ENCODE assay signal across 1 cellular context in genomic region chr9:16825971-16826370, GRCh38.
TF ChIP-seq lines count a peak whose summit lies in the region.

No MANE protein-coding gene starts in this region.

TF ChIP-seq in GM23338, 12 proteins besides CTCF, POLR2A, EP300 and RAD21 (continued from another document):
- TF ChIP-seq, protein P1, sequence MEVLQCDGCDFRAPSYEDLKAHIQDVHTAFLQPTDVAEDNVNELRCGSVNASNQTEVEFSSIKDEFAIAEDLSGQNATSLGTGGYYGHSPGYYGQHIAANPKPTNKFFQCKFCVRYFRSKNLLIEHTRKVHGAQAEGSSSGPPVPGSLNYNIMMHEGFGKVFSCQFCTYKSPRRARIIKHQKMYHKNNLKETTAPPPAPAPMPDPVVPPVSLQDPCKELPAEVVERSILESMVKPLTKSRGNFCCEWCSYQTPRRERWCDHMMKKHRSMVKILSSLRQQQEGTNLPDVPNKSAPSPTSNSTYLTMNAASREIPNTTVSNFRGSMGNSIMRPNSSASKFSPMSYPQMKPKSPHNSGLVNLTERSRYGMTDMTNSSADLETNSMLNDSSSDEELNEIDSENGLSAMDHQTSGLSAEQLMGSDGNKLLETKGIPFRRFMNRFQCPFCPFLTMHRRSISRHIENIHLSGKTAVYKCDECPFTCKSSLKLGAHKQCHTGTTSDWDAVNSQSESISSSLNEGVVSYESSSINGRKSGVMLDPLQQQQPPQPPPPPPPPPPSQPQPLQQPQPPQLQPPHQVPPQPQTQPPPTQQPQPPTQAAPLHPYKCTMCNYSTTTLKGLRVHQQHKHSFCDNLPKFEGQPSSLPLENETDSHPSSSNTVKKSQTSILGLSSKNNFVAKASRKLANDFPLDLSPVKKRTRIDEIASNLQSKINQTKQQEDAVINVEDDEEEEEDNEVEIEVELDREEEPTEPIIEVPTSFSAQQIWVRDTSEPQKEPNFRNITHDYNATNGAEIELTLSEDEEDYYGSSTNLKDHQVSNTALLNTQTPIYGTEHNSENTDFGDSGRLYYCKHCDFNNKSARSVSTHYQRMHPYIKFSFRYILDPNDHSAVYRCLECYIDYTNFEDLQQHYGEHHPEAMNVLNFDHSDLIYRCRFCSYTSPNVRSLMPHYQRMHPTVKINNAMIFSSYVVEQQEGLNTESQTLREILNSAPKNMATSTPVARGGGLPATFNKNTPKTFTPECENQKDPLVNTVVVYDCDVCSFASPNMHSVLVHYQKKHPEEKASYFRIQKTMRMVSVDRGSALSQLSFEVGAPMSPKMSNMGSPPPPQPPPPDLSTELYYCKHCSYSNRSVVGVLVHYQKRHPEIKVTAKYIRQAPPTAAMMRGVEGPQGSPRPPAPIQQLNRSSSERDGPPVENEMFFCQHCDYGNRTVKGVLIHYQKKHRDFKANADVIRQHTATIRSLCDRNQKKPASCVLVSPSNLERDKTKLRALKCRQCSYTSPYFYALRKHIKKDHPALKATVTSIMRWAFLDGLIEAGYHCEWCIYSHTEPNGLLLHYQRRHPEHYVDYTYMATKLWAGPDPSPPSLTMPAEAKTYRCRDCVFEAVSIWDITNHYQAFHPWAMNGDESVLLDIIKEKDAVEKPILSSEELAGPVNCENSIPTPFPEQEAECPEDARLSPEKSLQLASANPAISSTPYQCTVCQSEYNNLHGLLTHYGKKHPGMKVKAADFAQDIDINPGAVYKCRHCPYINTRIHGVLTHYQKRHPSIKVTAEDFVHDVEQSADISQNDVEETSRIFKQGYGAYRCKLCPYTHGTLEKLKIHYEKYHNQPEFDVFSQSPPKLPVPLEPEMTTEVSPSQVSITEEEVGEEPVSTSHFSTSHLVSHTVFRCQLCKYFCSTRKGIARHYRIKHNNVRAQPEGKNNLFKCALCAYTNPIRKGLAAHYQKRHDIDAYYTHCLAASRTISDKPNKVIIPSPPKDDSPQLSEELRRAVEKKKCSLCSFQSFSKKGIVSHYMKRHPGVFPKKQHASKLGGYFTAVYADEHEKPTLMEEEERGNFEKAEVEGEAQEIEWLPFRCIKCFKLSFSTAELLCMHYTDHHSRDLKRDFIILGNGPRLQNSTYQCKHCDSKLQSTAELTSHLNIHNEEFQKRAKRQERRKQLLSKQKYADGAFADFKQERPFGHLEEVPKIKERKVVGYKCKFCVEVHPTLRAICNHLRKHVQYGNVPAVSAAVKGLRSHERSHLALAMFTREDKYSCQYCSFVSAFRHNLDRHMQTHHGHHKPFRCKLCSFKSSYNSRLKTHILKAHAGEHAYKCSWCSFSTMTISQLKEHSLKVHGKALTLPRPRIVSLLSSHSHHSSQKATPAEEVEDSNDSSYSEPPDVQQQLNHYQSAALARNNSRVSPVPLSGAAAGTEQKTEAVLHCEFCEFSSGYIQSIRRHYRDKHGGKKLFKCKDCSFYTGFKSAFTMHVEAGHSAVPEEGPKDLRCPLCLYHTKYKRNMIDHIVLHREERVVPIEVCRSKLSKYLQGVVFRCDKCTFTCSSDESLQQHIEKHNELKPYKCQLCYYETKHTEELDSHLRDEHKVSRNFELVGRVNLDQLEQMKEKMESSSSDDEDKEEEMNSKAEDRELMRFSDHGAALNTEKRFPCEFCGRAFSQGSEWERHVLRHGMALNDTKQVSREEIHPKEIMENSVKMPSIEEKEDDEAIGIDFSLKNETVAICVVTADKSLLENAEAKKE (CRISPR knock-in tag; IDR thresholded peaks at IDR 0.05), result no peak
- TF ChIP-seq ZNF114 (CRISPR knock-in tag; IDR thresholded peaks at IDR 0.05) (no peak), REST (IDR thresholded peaks at IDR 0.05; ENCODE audit: unreplicated experiment) (no peak), NANOG (IDR thresholded peaks at IDR 0.05; ENCODE audit: borderline replicate concordance) (no peak), POLR2AphosphoS5 (IDR thresholded peaks at IDR 0.05; ENCODE audit: low read depth) (no peak), JUNB (IDR thresholded peaks at IDR 0.05; ENCODE audit: unreplicated experiment) (no peak)
